In genomic region chr20:40942775-40943174, GRCh38 we compare ENCODE assay signal across 21 cellular contexts.
DNase-seq lines count a peak whose midpoint lies in the region; ATAC-seq, FAIRE-seq and TF ChIP-seq lines count a peak whose summit lies in the region.
"Had no signal": no experiment of that assay in that cellular context is flagged by ENCODE, and none has a peak within 500 bp of the region (broad histone marks: within the 10 kb centered on the region; RNA-seq: fewer than 3 reads in every experiment).

No MANE protein-coding gene starts in this region.

- H3K27me3 ChIP-seq in DOHH2 (ENCODE audit: control insufficient read depth, low read length) (no peaks in the 10 kb centered on the region), Karpas-422 (ENCODE audit: low read length) (no peaks in the 10 kb centered on the region), lung (ENCODE audit: control insufficient read depth, insufficient read depth) (no peaks in the 10 kb centered on the region)

- no peak for FAIRE-seq in RCC 7860 (lab: Jason Lieb, UNC)

- H3K4me1 ChIP-seq in DOHH2 (ENCODE audit: control insufficient read depth, low read length) (peaks cover 89% of the 10 kb centered on the region), Karpas-422 (ENCODE audit: low read length) (peaks cover 73% of the 10 kb centered on the region), lung (ENCODE audit: control insufficient read depth in 2 of 2, insufficient read depth in 2 of 2, low read length in 2 of 2) (peaks cover 0 to 1% of the 10 kb centered on the region in 2 donors)

- WGBS in lung, 2 donors = 94% methylated on average over 6 of the region's 6 CpGs

- H2AFZ ChIP-seq in Karpas-422 (ENCODE audit: low read length) = no peak overlapping the region

- H3K79me2 ChIP-seq in DOHH2 (ENCODE audit: control insufficient read depth, low read length) (no peaks in the 10 kb centered on the region), Karpas-422 (ENCODE audit: low read length) (no peaks in the 10 kb centered on the region)

- no peak for DNase-seq in Karpas-422
- DNase-seq in RCC 7860 (ENCODE audit: low spot score) = peak; percentile 35
- no peak for DNase-seq in lung (ENCODE audit: low spot score)
- DNase-seq in GM19240 (ENCODE audit: insufficient read length, low spot score) = no peak
- DNase-seq in A172 (ENCODE audit: low spot score) = no peak
- DNase-seq: ACHN, EL, GOT3, HCEC 1CT, NCI-H1105, NCI-H146, NCI-H2029 treated with DMSO at 0.1 percent for 48 hours, NCI-H226, NCI-H510A treated with DMSO at 0.1 percent for 48 hours, NCI-H748 treated with DMSO at 0.1 percent for 48 hours, RPMI8226 had no signal

- H3K9me3 ChIP-seq in DOHH2 (ENCODE audit: control insufficient read depth, insufficient read depth, low read length) (no peaks in the 10 kb centered on the region), Karpas-422 (ENCODE audit: low read length) (no peaks in the 10 kb centered on the region), lung (ENCODE audit: control insufficient read depth in 2 of 2, insufficient read depth in 1 of 2, low read length in 1 of 2) (no peaks in the 10 kb centered on the region)

- H4K20me1 ChIP-seq in DOHH2 (ENCODE audit: control insufficient read depth, insufficient read depth, low read depth, low read length) (no peaks in the 10 kb centered on the region), Karpas-422 (ENCODE audit: insufficient read depth, low read depth, low read length) (no peaks in the 10 kb centered on the region)

- no peak for ATAC-seq in lung (ENCODE audit: insufficient read depth, low FRiP score)
- no peak for ATAC-seq in HG02870 (IDR thresholded peaks at IDR 0.05; ENCODE audit: unreplicated experiment)
- no peak for ATAC-seq in GM18907 (IDR thresholded peaks at IDR 0.05; ENCODE audit: unreplicated experiment)
- ATAC-seq: SK-N-SH treated with all-trans-retinoic acid at 6 μM for 48 hours had no signal

- TF ChIP-seq CTCF in DOHH2 (IDR thresholded peaks at IDR 0.05; ENCODE audit: low read depth, low read length, poor library complexity, severe bottlenecking) (no peak), lung (IDR thresholded peaks at IDR 0.05; ENCODE audit: control extremely low read depth, extremely low read depth) (no peak)

- H3F3A ChIP-seq in DOHH2 (ENCODE audit: control insufficient read depth, insufficient read depth) = peaks cover 42% of the 10 kb centered on the region

- no peak overlapping the region for H3K9ac ChIP-seq in Karpas-422 (ENCODE audit: low read length)

- no peaks in the 10 kb centered on the region for H3K9me2 ChIP-seq in DOHH2 (replicated peaks; ENCODE audit: control insufficient read depth, low read length)
- no peaks in the 10 kb centered on the region for H3K9me2 ChIP-seq in Karpas-422 (replicated peaks; ENCODE audit: insufficient read depth, low read length)

- H3K4me3 ChIP-seq in DOHH2 (ENCODE audit: low read length) (peak overlapping the region; percentile 69), Karpas-422 (ENCODE audit: low read length) (no peak overlapping the region), lung (peak overlapping the region; percentile 1)

- H3K4me2 ChIP-seq in DOHH2 (ENCODE audit: low read length) (peak overlapping the region; percentile 90), Karpas-422 (ENCODE audit: low read depth, low read length, poor library complexity, severe bottlenecking) (no peak overlapping the region)

- H3K36me3 ChIP-seq in DOHH2 (ENCODE audit: control insufficient read depth, low read length) (peaks cover 9% of the 10 kb centered on the region; the same call in 1 of the 2 replicates), Karpas-422 (ENCODE audit: insufficient read depth, low read length) (no peaks in the 10 kb centered on the region), lung (ENCODE audit: control insufficient read depth in 2 of 2, insufficient read depth in 2 of 2, low read length in 2 of 2) (no peaks in the 10 kb centered on the region)

- H3K27ac ChIP-seq in DOHH2 (ENCODE audit: low read depth, low read length) = peak overlapping the region; percentile 100
- H3K27ac ChIP-seq in Karpas-422 (ENCODE audit: low read length) = peak overlapping the region; percentile 91
- no peak overlapping the region for H3K27ac ChIP-seq in lung (ENCODE audit: low read depth in 1 of 2, low read length in 1 of 2)
- H3K27ac ChIP-seq: C4-2B had no signal

Comparison
In these comparisons a context has a peak if more than half of its experiments do, and no peak if none do; other contexts are left out.
1. H3K27ac ChIP-seq: peak in DOHH2 (single experiment) and Karpas-422 (single experiment); none in lung (0 of 2).